Comparison of ENCODE assay signal across 8 cellular contexts in genomic region chr1:32179193-32179442, GRCh38. TPM values are rescaled to one million over a fixed set of nuclear protein-coding genes. Genes with fewer than 3 reads are reported as not detected.
DNase-seq lines count a peak whose midpoint lies in the region; ATAC-seq lines count a peak whose summit lies in the region.

No MANE protein-coding gene starts in this region.

- H3K4me1 Mint-ChIP-seq in activated CD4-positive, alpha-beta memory T cell treated with anti-CD3 and anti-CD28 coated beads for 36 hours (ENCODE audit: low read depth), result peaks cover 33% of the 10 kb centered on the region
- peaks cover 26 to 47% of the 10 kb centered on the region in 2 donors for H3K4me1 Mint-ChIP-seq in stimulated activated naive B cell treated with anti-CD40 and anti-IgM and Interleukin-4, amounts not matched to agents 10 μg/mL and 1 μg/mL and 100 μg/mL, for 72 hours

- H3K9me3 Mint-ChIP-seq in activated CD4-positive, alpha-beta memory T cell treated with anti-CD3 and anti-CD28 coated beads for 36 hours, result no peaks in the 10 kb centered on the region
- H3K9me3 Mint-ChIP-seq in stimulated activated naive B cell treated with anti-CD40 and anti-IgM and Interleukin-4, amounts not matched to agents 10 μg/mL and 1 μg/mL and 100 μg/mL, for 72 hours, result no peaks in the 10 kb centered on the region

- intact Hi-C loops in activated CD4-positive, alpha-beta memory T cell treated with anti-CD3 and anti-CD28 coated beads for 36 hours (cut with micrococcal nuclease), result loop anchor here (1.0 to 2.0 kb wide), 4 partner anchors 70 to 166 kb away; partner anchors contain the start of genes KHDRBS1, KPNA6, LCK and TMEM39B
- intact Hi-C loops in left ventricle myocardium superior (cut with micrococcal nuclease), result no loop called here

- ATAC-seq in left ventricle myocardium superior, result peak; percentile 22
- no peak for ATAC-seq in stimulated activated naive B cell treated with anti-CD40 and anti-IgM and Interleukin-4, amounts not matched to agents 10 μg/mL and 1 μg/mL and 100 μg/mL, for 72 hours (replicated peaks)

- peaks cover 35% of the 10 kb centered on the region for H3K36me3 Mint-ChIP-seq in activated CD4-positive, alpha-beta memory T cell treated with anti-CD3 and anti-CD28 coated beads for 36 hours
- H3K36me3 Mint-ChIP-seq in stimulated activated naive B cell treated with anti-CD40 and anti-IgM and Interleukin-4, amounts not matched to agents 10 μg/mL and 1 μg/mL and 100 μg/mL, for 72 hours, result peaks cover 30 to 38% of the 10 kb centered on the region in 2 donors

- CTCF ChIA-PET in activated CD4-positive, alpha-beta memory T cell treated with anti-CD3 and anti-CD28 coated beads for 36 hours (lab: Charles Lee), result interaction anchor here (0.7 to 2.4 kb wide), 3 partner anchors 51 to 76 kb away, joined by 3 to 14 read pairs (median 3); partner anchors contain the start of gene KPNA6

- DNase-seq in NCI-H1694 (lab: John Stamatoyannopoulos, UW) (peak; percentile 57), NCI-H1694 treated with DMSO at 0.1 percent for 48 hours (lab: John Stamatoyannopoulos, UW) (no peak), left ventricle myocardium superior (no peak), NCI-H146 (lab: John Stamatoyannopoulos, UW) (no peak), iPS-NIHi7 (ENCODE audit: extremely low spot score) (no peak), NCI-H187 treated with DMSO at 0.1 percent for 48 hours (lab: John Stamatoyannopoulos, UW) (no peak)
- DNase-seq in activated CD4-positive, alpha-beta memory T cell treated with anti-CD3 and anti-CD28 coated beads for 36 hours, result no peak
- DNase-seq in stimulated activated naive B cell treated with anti-CD40 and anti-IgM and Interleukin-4, amounts not matched to agents 10 μg/mL and 1 μg/mL and 100 μg/mL, for 72 hours, result no peak

- POLR2A ChIA-PET in activated CD4-positive, alpha-beta memory T cell treated with anti-CD3 and anti-CD28 coated beads for 36 hours (lab: Charles Lee), result interaction anchor here (0.7 to 3.6 kb wide), 10 partner anchors 16 to 215 kb away, joined by 3 to 20 read pairs (median 6); partner anchors contain the start of genes BSDC1, CCDC28B, IQCC and KPNA6

- peak overlapping the region; percentile 96 for H3K27ac Mint-ChIP-seq in activated CD4-positive, alpha-beta memory T cell treated with anti-CD3 and anti-CD28 coated beads for 36 hours
- H3K27ac Mint-ChIP-seq in stimulated activated naive B cell treated with anti-CD40 and anti-IgM and Interleukin-4, amounts not matched to agents 10 μg/mL and 1 μg/mL and 100 μg/mL, for 72 hours, result peak overlapping the region; percentile 100

- peak overlapping the region; percentile 91 for H3K4me3 Mint-ChIP-seq in activated CD4-positive, alpha-beta memory T cell treated with anti-CD3 and anti-CD28 coated beads for 36 hours
- peak overlapping the region; percentile 89 to 98 for H3K4me3 Mint-ChIP-seq in stimulated activated naive B cell treated with anti-CD40 and anti-IgM and Interleukin-4, amounts not matched to agents 10 μg/mL and 1 μg/mL and 100 μg/mL, for 72 hours

- H3K27me3 Mint-ChIP-seq in activated CD4-positive, alpha-beta memory T cell treated with anti-CD3 and anti-CD28 coated beads for 36 hours, result no peaks in the 10 kb centered on the region
- no peaks in the 10 kb centered on the region for H3K27me3 Mint-ChIP-seq in stimulated activated naive B cell treated with anti-CD40 and anti-IgM and Interleukin-4, amounts not matched to agents 10 μg/mL and 1 μg/mL and 100 μg/mL, for 72 hours

RNA-seq across cellular contexts. Expression of gene TXLNA, which starts 0.4 kb away (rescaled TPM):
- total RNA-seq in activated CD4-positive, alpha-beta memory T cell treated with anti-CD3 and anti-CD28 coated beads for 36 hours, result 10 to 100 TPM; 77.4 to 78.2 TPM
- total RNA-seq in left ventricle myocardium superior, result 16.5 TPM

RNA-seq across cellular contexts. Expression of gene CCDC28B, which starts 21.3 kb away (rescaled TPM):
- total RNA-seq in activated CD4-positive, alpha-beta memory T cell treated with anti-CD3 and anti-CD28 coated beads for 36 hours, result 10 to 100 TPM; 13.4 to 14.8 TPM
- 33.2 TPM for total RNA-seq in left ventricle myocardium superior

RNA-seq across cellular contexts. Expression of gene IQCC, which starts 26.4 kb away (rescaled TPM):
- total RNA-seq in activated CD4-positive, alpha-beta memory T cell treated with anti-CD3 and anti-CD28 coated beads for 36 hours, result 1 to 10 TPM; 4.5 to 5.2 TPM
- 0.92 TPM for total RNA-seq in left ventricle myocardium superior

RNA-seq across cellular contexts. Expression of gene DCDC2B, which starts 29.8 kb away (rescaled TPM):
- not detected for total RNA-seq in activated CD4-positive, alpha-beta memory T cell treated with anti-CD3 and anti-CD28 coated beads for 36 hours
- total RNA-seq in left ventricle myocardium superior, result not detected

RNA-seq across cellular contexts. Expression of gene TMEM234, which starts 43.0 kb away (rescaled TPM):
- total RNA-seq in activated CD4-positive, alpha-beta memory T cell treated with anti-CD3 and anti-CD28 coated beads for 36 hours, result 1 to 10 TPM; 7.8 to 9.9 TPM
- total RNA-seq in left ventricle myocardium superior, result 7.4 TPM
